8 cellular contexts compared by ENCODE assay signal in the genomic region with DNA sequence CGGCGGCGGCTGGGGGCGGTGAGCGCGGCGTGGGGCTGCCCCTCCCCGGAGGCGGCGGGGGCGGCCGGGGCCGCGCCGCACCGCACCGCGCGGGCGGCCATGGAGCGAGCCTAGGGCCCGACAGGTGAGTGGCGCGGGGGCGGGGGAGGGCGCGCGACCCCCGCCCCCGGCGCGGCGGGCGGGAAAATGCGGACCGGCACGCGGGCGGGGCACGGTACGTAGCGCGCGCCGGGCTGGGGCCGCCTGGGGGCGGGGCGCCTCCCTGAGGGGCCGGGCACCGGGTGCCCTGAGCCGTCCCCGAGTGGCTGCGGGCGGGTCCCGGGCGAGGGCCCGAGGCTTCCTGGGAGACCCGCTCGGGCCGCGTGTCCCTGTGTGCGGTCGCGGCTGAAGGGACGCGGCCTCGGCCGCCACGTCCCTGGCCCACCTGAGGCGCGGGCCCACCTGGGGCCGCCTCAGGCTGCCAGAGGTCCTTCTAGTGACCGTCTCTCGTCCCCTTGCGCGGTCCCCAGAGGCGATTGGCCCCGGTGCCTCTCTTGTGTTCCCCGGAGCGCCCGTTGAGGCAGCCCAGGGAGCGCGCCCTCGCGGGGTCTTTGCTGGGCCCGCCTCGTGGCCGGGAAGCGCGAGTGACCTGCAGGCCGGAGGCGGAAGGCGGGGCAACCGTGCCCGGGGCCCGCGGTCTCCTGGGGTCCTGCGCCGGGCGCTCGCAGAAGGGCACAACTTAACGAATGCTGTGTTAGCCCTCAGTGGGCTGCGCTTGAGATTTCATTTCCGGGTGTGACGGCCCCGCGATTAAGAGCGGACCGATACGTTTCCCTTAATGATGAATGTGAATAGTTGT. TPM values are rescaled to one million over a fixed set of nuclear protein-coding genes. Genes with fewer than 3 reads are reported as not detected.
DNase-seq lines count a peak whose midpoint lies in the region; ATAC-seq and TF ChIP-seq lines count a peak whose summit lies in the region.

No MANE protein-coding gene starts in this region.

- in situ Hi-C loops in Caki2 (cut with HindIII; ENCODE audit: low pct_unique_long_range_greater_than_20kb, low sequenced_read_pairs): no loop called here

- POLR2A ChIA-PET in OCI-LY7 (lab: Charles Lee): interaction anchor here (2.0 to 4.0 kb wide), 3 partner anchors 12 to 446 kb away, joined by 10 to 49 read pairs (median 11); no protein-coding TSS in a partner anchor

- DNase-seq in Caki2 (ENCODE audit: low read depth): peak; percentile 72
- peak; percentile 38 for DNase-seq in HPDE6-E6E7 (ENCODE audit: extremely low spot score)
- peak; percentile 93 for DNase-seq in OCI-LY7 (ENCODE audit: low spot score)
- peak; percentile 81 for DNase-seq in activated T-cell treated with anti-CD3 and anti-CD28 coated beads, Interleukin-2, amount 50 U/mL, for 1 hour
- peak; percentile 78 for DNase-seq in naive B cell

- CTCF ChIA-PET in OCI-LY7 (lab: Charles Lee; ENCODE audit: unreplicated experiment): no interaction called here

- H3K4me2 ChIP-seq in OCI-LY7 (ENCODE audit: low read length): peak overlapping the region; percentile 91

- TF ChIP-seq CTCF in OCI-LY7 (conservative IDR thresholded peaks at IDR 0.05; ENCODE audit: low read length): no peak

- H3K4me3 Mint-ChIP-seq in naive B cell: peak overlapping the region; percentile 81 to 97 (median 88)
- H3K4me3 Mint-ChIP-seq in stimulated activated memory B cell treated with anti-CD40 and anti-IgM and Interleukin-4, amounts not matched to agents 10 μg/mL and 1 μg/mL and 100 μg/mL, for 72 hours: peak overlapping the region; percentile 89

- H3K27ac Mint-ChIP-seq in naive B cell: peak overlapping the region; percentile 30 to 93 (median 87)
- peak overlapping the region; percentile 88 for H3K27ac Mint-ChIP-seq in stimulated activated memory B cell treated with anti-CD40 and anti-IgM and Interleukin-4, amounts not matched to agents 10 μg/mL and 1 μg/mL and 100 μg/mL, for 72 hours

- peak overlapping the region; percentile 9; the same call in 1 of the 2 replicates for H2AFZ ChIP-seq in OCI-LY7 (ENCODE audit: low read length)

- no peaks in the 10 kb centered on the region for H3K27me3 Mint-ChIP-seq in naive B cell
- no peaks in the 10 kb centered on the region for H3K27me3 Mint-ChIP-seq in stimulated activated memory B cell treated with anti-CD40 and anti-IgM and Interleukin-4, amounts not matched to agents 10 μg/mL and 1 μg/mL and 100 μg/mL, for 72 hours

- ATAC-seq in GM19468 (IDR thresholded peaks at IDR 0.05; ENCODE audit: extremely low read depth, unreplicated experiment) (peak; percentile 56), naive B cell (ENCODE audit: low read depth in 2 of 2) (peak; percentile 77 to 78)
- ATAC-seq in stimulated activated memory B cell treated with anti-CD40 and anti-IgM and Interleukin-4, amounts not matched to agents 10 μg/mL and 1 μg/mL and 100 μg/mL, for 72 hours: peak; percentile 93

- H3K9me3 ChIP-seq in OCI-LY7 (ENCODE audit: low read length) (no peaks in the 10 kb centered on the region), esophagus (ENCODE audit: control insufficient read depth in 2 of 2, insufficient read depth in 1 of 2, low read depth in 1 of 2, low read length in 1 of 2) (no peaks in the 10 kb centered on the region)

- WGBS in esophagus, 2 donors: 0% methylated on average over 41 to 110 of the region's 110 CpGs

- H4K20me1 ChIP-seq in OCI-LY7 (ENCODE audit: insufficient read depth, low read length): no peaks in the 10 kb centered on the region

- peak overlapping the region; percentile 78 for H3K4me3 ChIP-seq in OCI-LY7 (ENCODE audit: low read depth, low read length, poor library complexity, severe bottlenecking)
- H3K4me3 ChIP-seq in esophagus (ENCODE audit: low read depth in 1 of 2, low read length in 2 of 2): peak overlapping the region; percentile 69 to 94

- peaks cover 43 to 60% (median 54%) of the 10 kb centered on the region in 3 donors for H3K4me1 Mint-ChIP-seq in naive B cell
- peaks cover 59% of the 10 kb centered on the region for H3K4me1 Mint-ChIP-seq in stimulated activated memory B cell treated with anti-CD40 and anti-IgM and Interleukin-4, amounts not matched to agents 10 μg/mL and 1 μg/mL and 100 μg/mL, for 72 hours

- H3K27me3 ChIP-seq in esophagus (ENCODE audit: control insufficient read depth in 1 of 2, insufficient read depth in 2 of 2, low read length in 2 of 2): no peaks in the 10 kb centered on the region

- no peaks in the 10 kb centered on the region for H3K36me3 Mint-ChIP-seq in naive B cell
- no peaks in the 10 kb centered on the region for H3K36me3 Mint-ChIP-seq in stimulated activated memory B cell treated with anti-CD40 and anti-IgM and Interleukin-4, amounts not matched to agents 10 μg/mL and 1 μg/mL and 100 μg/mL, for 72 hours

- H3K27ac ChIP-seq in OCI-LY7 (ENCODE audit: low read depth, low read length, poor library complexity, severe bottlenecking) (peak overlapping the region; percentile 82), esophagus (ENCODE audit: low read depth in 2 of 2, low read length in 1 of 2) (peak overlapping the region; percentile 91 to 93)

- BruUV-seq in OCI-LY7 (replicated peaks; lab: Mats Ljungman, UMichigan): no TSS peak

- intact Hi-C loops in OCI-LY7 (cut with micrococcal nuclease; ENCODE audit: unreplicated experiment): loop anchor here (1.0 to 5.0 kb wide), 6 partner anchors 55 to 484 kb away; a partner anchor contains a TSS

- H3K36me3 ChIP-seq in OCI-LY7 (ENCODE audit: insufficient read depth, low read length) (no peaks in the 10 kb centered on the region), esophagus (ENCODE audit: control insufficient read depth in 2 of 2, insufficient read depth in 2 of 2, low read length in 1 of 2) (no peaks in the 10 kb centered on the region)

- H3K9me3 Mint-ChIP-seq in naive B cell: no peaks in the 10 kb centered on the region
- no peaks in the 10 kb centered on the region for H3K9me3 Mint-ChIP-seq in stimulated activated memory B cell treated with anti-CD40 and anti-IgM and Interleukin-4, amounts not matched to agents 10 μg/mL and 1 μg/mL and 100 μg/mL, for 72 hours

- H3K4me1 ChIP-seq in OCI-LY7 (ENCODE audit: insufficient read depth, low read length, poor library complexity, severe bottlenecking) (peaks cover 58% of the 10 kb centered on the region), esophagus (ENCODE audit: control insufficient read depth in 2 of 2, insufficient read depth in 2 of 2, low read length in 1 of 2) (peaks cover 0 to 2% of the 10 kb centered on the region in 2 donors)

- peaks cover 47% of the 10 kb centered on the region for H3K79me2 ChIP-seq in OCI-LY7 (ENCODE audit: insufficient read depth, low read depth, low read length)

- H3K9me2 ChIP-seq in OCI-LY7 (ENCODE audit: insufficient read depth, low read length): no peaks in the 10 kb centered on the region

RNA-seq across cellular contexts. Expression of a gene that starts 0.5 kb away (rescaled TPM):
- total RNA-seq in Caki2 (2014; rRNA removed; shearing (Covaris generic); ENCODE audit: low replicate concordance): 17.3 and 17.5 TPM in 2 replicates
- total RNA-seq in OCI-LY7 (2014; rRNA removed; shearing (Covaris generic)): 16.6 and 17.1 TPM in 2 replicates
- 36.5 and 37.7 TPM in 2 replicates for total RNA-seq in OCI-LY7 (2022)
- polyA plus RNA-seq in esophagus (1 to 10 TPM; 6.2 to 9.0 TPM), naive B cell (ENCODE audit: low read depth in 6 of 6) (10 to 100 TPM in 2 of 6 donors, 1 to 10 TPM in 4; 6.2 to 13.2 (median 8.6) TPM)

RNA-seq across cellular contexts. Expression of a gene that starts 55.7 kb away (rescaled TPM):
- 65.8 and 98.5 TPM in 2 replicates for total RNA-seq in Caki2 (2014; rRNA removed; shearing (Covaris generic); ENCODE audit: low replicate concordance)
- total RNA-seq in OCI-LY7 (2014; rRNA removed; shearing (Covaris generic)): 32.9 and 49.0 TPM in 2 replicates
- 66.7 and 67.4 TPM in 2 replicates for total RNA-seq in OCI-LY7 (2022)
- polyA plus RNA-seq in esophagus (10 to 100 TPM in 1 of 2 donors, 1 to 10 TPM in 1; 7.7 to 16.9 TPM), naive B cell (ENCODE audit: low read depth in 6 of 6) (10 to 100 TPM; 54.6 to 75.3 (median 59.3) TPM)

Comparison
In these comparisons a context has a peak if more than half of its experiments do, and no peak if none do; other contexts are left out.
1. Peak in every context shown above with its lines: DNase-seq, ATAC-seq, H3K4me3 ChIP-seq and H3K27ac ChIP-seq.
2. DNase-seq: peak in every context shown above with its lines; median percentile 93 in OCI-LY7; 81 in activated T-cell treated with anti-CD3 and anti-CD28 coated beads, Interleukin-2, amount 50 U/mL, for 1 hour; 78 in naive B cell; 72 in Caki2; 38 in HPDE6-E6E7.